12 cellular contexts compared by ENCODE assay signal in genomic region chr5:96931605-96932004, GRCh38. TPM values are rescaled to one million over a fixed set of nuclear protein-coding genes. Genes with fewer than 3 reads are reported as not detected.
DNase-seq lines count a peak whose midpoint lies in the region; ATAC-seq, FAIRE-seq and TF ChIP-seq lines count a peak whose summit lies in the region.
"Had no signal": no experiment of that assay in that cellular context is flagged by ENCODE, and none has a peak within 500 bp of the region (broad histone marks: within the 10 kb centered on the region; RNA-seq: fewer than 3 reads in every experiment).

No MANE protein-coding gene starts in this region.

- no peak overlapping the region for H2BK5ac ChIP-seq in mesendoderm (ENCODE audit: low read length)

- peak; percentile 24 for DNase-seq in GF-D8 (lab: John Stamatoyannopoulos, UW)
- DNase-seq in NCI-H69 (lab: John Stamatoyannopoulos, UW) = peak; percentile 45
- no peak for DNase-seq in K562 (ENCODE audit: extremely low read depth in 1 of 4, low spot score in 3 of 4)
- no peak for DNase-seq in EL
- no peak for DNase-seq in DMS153 treated with DMSO at 0.1 percent for 48 hours (lab: John Stamatoyannopoulos, UW; ENCODE audit: unreplicated experiment)
- DNase-seq in mesendoderm = no peak
- DNase-seq: hypothalamus, mammary epithelial cell, retina, Right ventricle myocardium superior had no signal

- H3K9ac ChIP-seq in BLaER1 (no peak overlapping the region), K562 (ENCODE audit: insufficient read depth in 1 of 2, low read depth in 2 of 2, low read length in 2 of 2) (no peak overlapping the region), mesendoderm (ENCODE audit: low read length) (no peak overlapping the region)

- no peak for TF ChIP-seq CTCF in K562 (IDR thresholded peaks at IDR 0.05 in 2 of 3, conservative IDR thresholded peaks at IDR 0.05 in 1 of 3; ENCODE audit: insufficient read depth in 2 of 3, low read depth in 1 of 3, low read length in 3 of 3)

- H3K4me1 ChIP-seq in BLaER1 (peaks cover 48% of the 10 kb centered on the region), K562 (replicated peaks in 1 of 2; ENCODE audit: control insufficient read depth in 2 of 2, insufficient read depth in 2 of 2, low read length in 2 of 2) (peaks cover 41 to 54% of the 10 kb centered on the region in 2 experiments), mesendoderm (ENCODE audit: control insufficient read depth, low read depth, low read length) (peaks cover 8% of the 10 kb centered on the region)

- no peak for TF ChIP-seq EP300 in K562 (IDR thresholded peaks at IDR 0.05; ENCODE audit: low read length)

- in situ Hi-C loops in K562 (cut with MboI) = no loop called here

- no peaks in the 10 kb centered on the region for H3K79me1 ChIP-seq in mesendoderm (ENCODE audit: low read length)

- WGBS in K562 (ENCODE audit: insufficient coverage, low coverage, missing lambda C conversion rate) = 0% methylated on average over 1 of the region's 1 CpG
- no CpG with 5 or more reads among the region's 1 CpG for WGBS in mesendoderm (ENCODE audit: extremely low coverage, insufficient coverage, low lambda C conversion rate)

- no peak overlapping the region for H3K27ac ChIP-seq in BLaER1
- no peak overlapping the region for H3K27ac ChIP-seq in K562 (ENCODE audit: extremely low read depth, low read depth, low read length)
- H3K27ac ChIP-seq in mesendoderm (ENCODE audit: low read depth, low read length) = no peak overlapping the region

- no peak overlapping the region for H4K8ac ChIP-seq in mesendoderm (ENCODE audit: low read depth, low read length)

- H3K4me3 ChIP-seq in BLaER1 (no peak overlapping the region), K562 (no peak overlapping the region), mesendoderm (ENCODE audit: low read length) (no peak overlapping the region)

- H3K9me3 ChIP-seq in BLaER1 (no peaks in the 10 kb centered on the region), K562 (replicated peaks; ENCODE audit: control insufficient read depth, insufficient read depth, low read depth, low read length) (no peaks in the 10 kb centered on the region)

- intact Hi-C loops in K562 (cut with micrococcal nuclease) = loop anchor here (10.0 kb wide), 2 partner anchors 1217 to 1993 kb away; partner anchors contain the start of gene CHD1

- H2BK15ac ChIP-seq in mesendoderm (replicated peaks; ENCODE audit: low read depth) = no peak overlapping the region

- H2AK5ac ChIP-seq in mesendoderm (ENCODE audit: low read length) = no peak overlapping the region

- H3K79me2 ChIP-seq in K562 (ENCODE audit: control insufficient read depth, insufficient read depth, low read length) = peaks cover 15% of the 10 kb centered on the region; the same call in 2 of the 3 replicates
- H3K79me2 ChIP-seq in mesendoderm (ENCODE audit: control insufficient read depth, insufficient read depth, low read length) = no peaks in the 10 kb centered on the region

- H4K20me1 ChIP-seq in BLaER1 = no peaks in the 10 kb centered on the region
- no peaks in the 10 kb centered on the region for H4K20me1 ChIP-seq in K562 (replicated peaks; ENCODE audit: control insufficient read depth, insufficient read depth, low read length)

- TF ChIP-seq RAD21 in K562 (CRISPR knock-in tag; conservative IDR thresholded peaks at IDR 0.05 in 1 of 2, IDR thresholded peaks at IDR 0.05 in 1 of 2) = no peak

- H3K9me1 ChIP-seq in K562 (ENCODE audit: control insufficient read depth, insufficient read depth, low read length) = no peaks in the 10 kb centered on the region

- H3K4me2 ChIP-seq in BLaER1 = peak overlapping the region; percentile 88
- H3K4me2 ChIP-seq in K562 (ENCODE audit: insufficient read depth, low read length) = no peak overlapping the region
- no peak overlapping the region for H3K4me2 ChIP-seq in mesendoderm (ENCODE audit: low read length)

- H3K36me3 ChIP-seq in BLaER1 (no peaks in the 10 kb centered on the region), K562 (ENCODE audit: control insufficient read depth, insufficient read depth, low read length) (no peaks in the 10 kb centered on the region), mesendoderm (ENCODE audit: control insufficient read depth, insufficient read depth, low read length) (no peaks in the 10 kb centered on the region)

- no peak overlapping the region for H4K5ac ChIP-seq in mesendoderm (ENCODE audit: low read length)

- no peak overlapping the region for H3K4ac ChIP-seq in mesendoderm (ENCODE audit: low read depth, low read length)

- FAIRE-seq in K562 (lab: Jason Lieb, UNC) = no peak

- no peak overlapping the region for H3K56ac ChIP-seq in mesendoderm (ENCODE audit: low read length)

- H2BK120ac ChIP-seq in mesendoderm (ENCODE audit: low read depth, low read length) = no peak overlapping the region

- no peak overlapping the region for H3K23ac ChIP-seq in mesendoderm (ENCODE audit: low read length)

- POLR2A ChIA-PET in K562 (lab: Yijun Ruan, JAX) = no interaction called here

- BruUV-seq in K562 (replicated peaks; lab: Mats Ljungman, UMichigan) = no TSS peak

- ATAC-seq in K562 (no peak), HG03095 (IDR thresholded peaks at IDR 0.05; ENCODE audit: unreplicated experiment) (no peak)

- no peak for TF ChIP-seq POLR2A in K562 (conservative IDR thresholded peaks at IDR 0.05)

- H3K27me3 ChIP-seq in BLaER1 (no peaks in the 10 kb centered on the region), K562 (ENCODE audit: control insufficient read depth in 2 of 2, insufficient read depth in 2 of 2, low read length in 2 of 2) (no peaks in the 10 kb centered on the region), mesendoderm (ENCODE audit: insufficient read depth, low read length, poor library complexity) (no peaks in the 10 kb centered on the region)

- CTCF ChIA-PET in K562 (lab: Yijun Ruan, JAX; ENCODE audit: low intra/inter-chr PET ratio) = no interaction called here

- H3K18ac ChIP-seq in mesendoderm (ENCODE audit: low read length) = no peak overlapping the region

- peak overlapping the region; percentile 6; the same call in 1 of the 2 replicates for H2AFZ ChIP-seq in K562 (ENCODE audit: low read depth, low read length)

TF ChIP-seq in K562, 482 proteins besides CTCF, POLR2A, EP300 and RAD21 (continues in another document):
- TF ChIP-seq UBTF (IDR thresholded peaks at IDR 0.05; ENCODE audit: borderline replicate concordance in 1 of 2, low read depth in 2 of 2, low read length in 2 of 2) = peak; percentile 46 to 93; a peak in 2 of 4 replicates

RNA-seq across cellular contexts. Expression of gene LNPEP, which starts 4.3 kb away (rescaled TPM):
- 36.6 and 68.1 TPM in 2 replicates for total RNA-seq in K562 (2011; cell fraction: chromatin; rRNA removed; ENCODE audit: low replicate concordance)
- total RNA-seq in K562 (2011; cell fraction: nucleolus; rRNA removed) = 19.8 and 21.8 TPM in 2 replicates
- 43.1 and 74.7 TPM in 2 replicates for total RNA-seq in K562 (2011; cell fraction: nucleoplasm; rRNA removed)
- 9.9 and 11.0 TPM in 2 replicates for total RNA-seq in K562 (2014; rRNA removed)
- total RNA-seq in K562 (2014; rRNA removed; fragmentation: Illumina TruSeq; extraction: Trizol) = 24.7 and 29.6 TPM in 2 replicates
- 24.3 and 27.9 TPM in 2 replicates for total RNA-seq in K562 (2015; rRNA removed; fragmentation: Illumina TruSeq; extraction: Trizol)
- 19.3 and 20.3 TPM in 2 replicates for total RNA-seq in K562 (2021)
- polyA plus RNA-seq in K562 (2011; rRNA removed) = 13.1 and 16.2 TPM in 2 replicates
- 3.5 and 9.1 TPM in 2 replicates for polyA plus RNA-seq in K562 (2011; cell fraction: cytosol; rRNA removed)
- polyA plus RNA-seq in K562 (2011; cell fraction: nucleus; rRNA removed) = 10.3 and 12.8 TPM in 2 replicates
- polyA plus RNA-seq in K562 (2012) = 5.9 and 6.5 TPM in 2 replicates
- polyA plus RNA-seq in K562 (2014; fragmentation: Illumina TruSeq; extraction: Trizol) = 9.5 and 11.2 TPM in 2 replicates
- polyA plus RNA-seq in K562 (2014; fragmentation: Nextera tagmentation; extraction: Ambion mirVana) = 1 to 10 TPM; 2.6 to 3.2 TPM
- polyA plus RNA-seq in K562 (2014; rRNA removed) = 9.2 and 10.0 TPM in 2 replicates
- polyA minus RNA-seq in K562 (2011; rRNA and poly(A)+ RNA removed) = 67.1 and 69.7 TPM in 2 replicates
- polyA minus RNA-seq in K562 (2011; cell fraction: cytosol; rRNA and poly(A)+ RNA removed) = 25.2 and 26.1 TPM in 2 replicates
- 20.2 and 41.5 TPM in 2 replicates for polyA minus RNA-seq in K562 (2011; cell fraction: nucleus; rRNA and poly(A)+ RNA removed)
- 0.79 TPM for polyA plus RNA-seq in mesendoderm (2013, experiment 1 of 2)
- polyA plus RNA-seq in mesendoderm (2013, experiment 2 of 2) = 0.71 TPM

RNA-seq across cellular contexts. Expression of gene ERAP2, which starts 55.3 kb away (rescaled TPM):
- 5.1 and 15.3 TPM in 2 replicates for total RNA-seq in K562 (2011; cell fraction: chromatin; rRNA removed; ENCODE audit: low replicate concordance)
- total RNA-seq in K562 (2011; cell fraction: nucleolus; rRNA removed) = 2.8 and 5.9 TPM in 2 replicates
- 6.0 and 8.9 TPM in 2 replicates for total RNA-seq in K562 (2011; cell fraction: nucleoplasm; rRNA removed)
- total RNA-seq in K562 (2014; rRNA removed) (1.7 and 2.5 TPM in 2 replicates), K562 (2014; rRNA removed; fragmentation: Illumina TruSeq; extraction: Trizol) (2.3 and 2.4 TPM in 2 replicates), K562 (2015; rRNA removed; fragmentation: Illumina TruSeq; extraction: Trizol) (2.3 and 3.0 TPM in 2 replicates), K562 (2021) (1.4 and 2.2 TPM in 2 replicates)
- polyA plus RNA-seq in K562 (2011; rRNA removed) (1.9 and 2.1 TPM in 2 replicates), K562 (2014; fragmentation: Illumina TruSeq; extraction: Trizol) (1.3 TPM in 2 replicates), K562 (2014; fragmentation: Nextera tagmentation; extraction: Ambion mirVana) (1 to 10 TPM in 1 of 2 experiments, under 1 TPM in 1; 0.93 to 1.2 TPM), K562 (2014; rRNA removed) (0.27 and 4.0 TPM in 2 replicates)
- 0.30 and 0.72 TPM in 2 replicates for polyA plus RNA-seq in K562 (2011; cell fraction: cytosol; rRNA removed)
- polyA plus RNA-seq in K562 (2011; cell fraction: nucleus; rRNA removed) = 3.1 and 3.2 TPM in 2 replicates
- polyA plus RNA-seq in K562 (2012) = 0.83 and 1.8 TPM in 2 replicates
- polyA minus RNA-seq in K562 (2011; rRNA and poly(A)+ RNA removed) = 6.5 and 7.6 TPM in 2 replicates
- 0.82 and 1.6 TPM in 2 replicates for polyA minus RNA-seq in K562 (2011; cell fraction: cytosol; rRNA and poly(A)+ RNA removed)
- 7.8 and 12.4 TPM in 2 replicates for polyA minus RNA-seq in K562 (2011; cell fraction: nucleus; rRNA and poly(A)+ RNA removed)
- polyA plus RNA-seq in mesendoderm (2013, experiment 1 of 2) = 0.03 TPM
- 0.03 TPM for polyA plus RNA-seq in mesendoderm (2013, experiment 2 of 2)

Comparison
In these comparisons a context has a peak if more than half of its experiments do, and no peak if none do; other contexts are left out.
1. DNase-seq: peak in GF-D8 (single experiment) and NCI-H69 (single experiment); none in K562 (0 of 4), EL (single experiment), DMS153 treated with DMSO at 0.1 percent for 48 hours (single experiment) and mesendoderm (single experiment).